Comparison of ENCODE assay signal across 28 cellular contexts in the genomic region with DNA sequence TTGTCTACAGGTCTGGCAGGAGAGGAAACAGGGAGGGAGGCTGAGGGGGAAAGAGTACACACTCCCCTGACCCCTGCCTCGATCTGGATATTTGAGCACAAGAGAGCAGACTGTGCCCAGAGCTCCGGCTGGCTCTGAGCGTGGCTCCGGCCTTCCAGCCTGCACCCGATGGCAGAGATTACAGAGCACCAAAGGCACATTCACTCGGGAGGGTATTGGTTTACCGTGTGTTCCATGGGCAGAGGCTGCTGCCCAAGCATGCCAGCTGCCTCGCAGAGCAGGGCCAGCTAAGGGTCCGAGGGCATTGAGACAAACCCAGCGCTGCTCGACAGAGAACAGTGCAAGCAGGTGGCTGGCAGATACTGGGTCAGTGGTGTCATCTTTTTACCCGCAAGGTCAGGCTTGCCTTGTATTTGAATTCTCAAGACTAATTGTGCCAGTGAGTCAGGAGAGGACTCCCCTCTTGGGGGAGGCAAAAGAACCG.
A peak's percentile ranks its signal among the peaks of the same experiment; 100 is the strongest.
DNase-seq lines count a peak whose midpoint lies in the region; ATAC-seq, FAIRE-seq and TF ChIP-seq lines count a peak whose summit lies in the region.
"Had no signal": no experiment of that assay in that cellular context is flagged by ENCODE, and none has a peak within 500 bp of the region (broad histone marks: within the 10 kb centered on the region; RNA-seq: fewer than 3 reads in every experiment).

No MANE protein-coding gene starts in this region.

- TF ChIP-seq CTCF in astrocyte (IDR thresholded peaks at IDR 0.05; ENCODE audit: insufficient read depth, low read depth, low read length) (no peak), psoas muscle (IDR thresholded peaks at IDR 0.05) (no peak), upper lobe of left lung (IDR thresholded peaks at IDR 0.05) (no peak)

- peaks cover 13% of the 10 kb centered on the region for H3K4me1 Mint-ChIP-seq in astrocyte (ENCODE audit: low read depth, unreplicated experiment)
- H3K4me1 Mint-ChIP-seq: activated naive CD4-positive, alpha-beta T cell treated with anti-CD3 and anti-CD28 coated beads, Interleukin-2, amount 50 U/mL, for 24 hours had no signal

- H4K20me1 ChIP-seq in astrocyte (ENCODE audit: insufficient read depth, low read length), result peaks cover 99% of the 10 kb centered on the region

- no peak for DNase-seq in astrocyte (ENCODE audit: low read depth)
- no peak for DNase-seq in left ventricle myocardium superior
- peak in 1 of 2 donors; percentile 86 for DNase-seq in psoas muscle
- DNase-seq in upper lobe of left lung, result no peak
- no peak for DNase-seq in putamen (ENCODE audit: low spot score)
- DNase-seq: activated CD4-positive, CD25-positive, alpha-beta regulatory T cell; anterior cingulate cortex; Calu3; dermis blood vessel endothelial cell; DND-41; HCEC 1CT; KBM-7; lower lobe of right lung; mucosa of descending colon; NCI-H2029 treated with DMSO at 0.1 percent for 48 hours; NCI-H2227 treated with DMSO at 0.1 percent for 48 hours; T-helper 1 cell; upper lobe of right lung had no signal

- peaks cover 3% of the 10 kb centered on the region for H3K79me2 ChIP-seq in astrocyte (ENCODE audit: insufficient read depth, low read length)

- no peaks in the 10 kb centered on the region for H3K27me3 Mint-ChIP-seq in astrocyte (ENCODE audit: low read depth, unreplicated experiment)
- H3K27me3 Mint-ChIP-seq: activated naive CD4-positive, alpha-beta T cell treated with anti-CD3 and anti-CD28 coated beads, Interleukin-2, amount 50 U/mL, for 24 hours; stimulated activated naive CD8-positive, alpha-beta T cell treated with anti-CD3 and anti-CD28 coated beads, Interleukin-15, Interleukin-2, amounts not matched to agents 100 ng/mL and 50 ng/mL, for 24 hours had no signal

- H3K9me3 ChIP-seq in astrocyte (ENCODE audit: insufficient read depth, low read depth, low read length), result no peaks in the 10 kb centered on the region
- no peaks in the 10 kb centered on the region for H3K9me3 ChIP-seq in psoas muscle
- no peaks in the 10 kb centered on the region for H3K9me3 ChIP-seq in upper lobe of left lung
- H3K9me3 ChIP-seq: lower lobe of right lung, mucosa of descending colon, upper lobe of right lung had no signal

- H3K27ac ChIP-seq in astrocyte (ENCODE audit: low read depth, low read length) (no peak overlapping the region), psoas muscle (peak overlapping the region; percentile 75), upper lobe of left lung (peak overlapping the region; percentile 8 to 50 (median 34))
- H3K27ac ChIP-seq: lower lobe of right lung, SJSA1, upper lobe of right lung had no signal

- no peak for FAIRE-seq in astrocyte (lab: Jason Lieb, UNC)
- FAIRE-seq: endometrium, HTR-8/SVneo, islet of Langerhans had no signal

- TF ChIP-seq EP300 in upper lobe of left lung (IDR thresholded peaks at IDR 0.05), result no peak

- WGBS in psoas muscle, 3 donors, result 26 to 38% (median 37%) methylated on average over 13 of the region's 13 CpGs
- 85 to 89% methylated on average over 9 to 13 of the region's 13 CpGs for WGBS in upper lobe of left lung, 2 donors

- H2AFZ ChIP-seq in astrocyte (ENCODE audit: low read depth, low read length), result no peak overlapping the region

- H3K9ac ChIP-seq in astrocyte (ENCODE audit: low read length), result no peak overlapping the region

- H3K9me3 Mint-ChIP-seq in astrocyte (ENCODE audit: unreplicated experiment), result peaks cover 2% of the 10 kb centered on the region
- H3K9me3 Mint-ChIP-seq: activated naive CD4-positive, alpha-beta T cell treated with anti-CD3 and anti-CD28 coated beads, Interleukin-2, amount 50 U/mL, for 24 hours; activated T-helper 1 cell treated with anti-CD3 and anti-CD28 coated beads, Interleukin-12 subunit alpha, Interleukin-12 subunit beta, Interleukin-2, Interleukin-4 antibody, amounts not matched to agents 30 ng/mL and 10 ng/mL and 1 ng/mL, durations not matched to agents 14 hours and 24 hours and 36 hours; stimulated activated naive CD8-positive, alpha-beta T cell treated with anti-CD3 and anti-CD28 coated beads, Interleukin-15, Interleukin-2, amounts not matched to agents 100 ng/mL and 50 ng/mL, for 24 hours had no signal

- no peak for TF ChIP-seq POLR2A in upper lobe of left lung (IDR thresholded peaks at IDR 0.05)

- H3K36me3 Mint-ChIP-seq in astrocyte (ENCODE audit: low read depth, unreplicated experiment), result peaks cover 58% of the 10 kb centered on the region
- H3K36me3 Mint-ChIP-seq: activated naive CD4-positive, alpha-beta T cell treated with anti-CD3 and anti-CD28 coated beads, Interleukin-2, amount 50 U/mL, for 24 hours had no signal

- peak; percentile 25 for ATAC-seq in left ventricle myocardium superior
- ATAC-seq in psoas muscle, result peak; percentile 79 to 86 (median 81)
- ATAC-seq in upper lobe of left lung (ENCODE audit: low FRiP score in 2 of 2), result no peak
- no peak for ATAC-seq in GM18520 (IDR thresholded peaks at IDR 0.05; ENCODE audit: unreplicated experiment)
- ATAC-seq in HG03520 (IDR thresholded peaks at IDR 0.05; ENCODE audit: unreplicated experiment), result no peak
- ATAC-seq: mucosa of descending colon, upper lobe of right lung had no signal

- H3K4me3 ChIP-seq in astrocyte (ENCODE audit: insufficient read depth, low read depth, low read length) (no peak overlapping the region), psoas muscle (no peak overlapping the region), upper lobe of left lung (no peak overlapping the region)
- H3K4me3 ChIP-seq: lower lobe of right lung, mucosa of descending colon, SJSA1, upper lobe of right lung had no signal

- H3K36me3 ChIP-seq in astrocyte (ENCODE audit: insufficient read depth, low read length) (peaks cover 44% of the 10 kb centered on the region), psoas muscle (ENCODE audit: insufficient read depth in 1 of 2, low read depth in 1 of 2) (peaks cover 2 to 84% of the 10 kb centered on the region in 2 donors), upper lobe of left lung (peaks cover 49 to 99% (median 85%) of the 10 kb centered on the region in 4 donors)
- H3K36me3 ChIP-seq: SJSA1 had no signal

- H3K4me3 Mint-ChIP-seq in astrocyte (ENCODE audit: unreplicated experiment), result peak overlapping the region; percentile 52
- H3K4me3 Mint-ChIP-seq: activated naive CD4-positive, alpha-beta T cell treated with anti-CD3 and anti-CD28 coated beads, Interleukin-2, amount 50 U/mL, for 24 hours; activated T-helper 1 cell treated with anti-CD3 and anti-CD28 coated beads, Interleukin-12 subunit alpha, Interleukin-12 subunit beta, Interleukin-2, Interleukin-4 antibody, amounts not matched to agents 30 ng/mL and 10 ng/mL and 1 ng/mL, durations not matched to agents 14 hours and 24 hours and 36 hours; CD14-positive monocyte; stimulated activated naive CD8-positive, alpha-beta T cell treated with anti-CD3 and anti-CD28 coated beads, Interleukin-15, Interleukin-2, amounts not matched to agents 100 ng/mL and 50 ng/mL, for 24 hours had no signal

- H3K4me1 ChIP-seq in astrocyte (ENCODE audit: insufficient read depth, low read length) (peaks cover 8% of the 10 kb centered on the region), psoas muscle (peaks cover 63% of the 10 kb centered on the region), upper lobe of left lung (peaks cover 0 to under 1% (median 0%) of the 10 kb centered on the region in 4 donors)
- H3K4me1 ChIP-seq: SJSA1, upper lobe of right lung had no signal

- H3K4me2 ChIP-seq in astrocyte (ENCODE audit: low read length), result no peak overlapping the region

- peak overlapping the region; percentile 78 for H3K27ac Mint-ChIP-seq in astrocyte (ENCODE audit: unreplicated experiment)
- H3K27ac Mint-ChIP-seq: activated naive CD4-positive, alpha-beta T cell treated with anti-CD3 and anti-CD28 coated beads, Interleukin-2, amount 50 U/mL, for 24 hours; activated T-helper 1 cell treated with anti-CD3 and anti-CD28 coated beads, Interleukin-12 subunit alpha, Interleukin-12 subunit beta, Interleukin-2, Interleukin-4 antibody, amounts not matched to agents 30 ng/mL and 10 ng/mL and 1 ng/mL, durations not matched to agents 14 hours and 24 hours and 36 hours; CD14-positive monocyte; stimulated activated naive CD8-positive, alpha-beta T cell treated with anti-CD3 and anti-CD28 coated beads, Interleukin-15, Interleukin-2, amounts not matched to agents 100 ng/mL and 50 ng/mL, for 24 hours had no signal

- intact Hi-C loops in left ventricle myocardium superior (cut with micrococcal nuclease) (loop anchor here (5.0 kb wide), 1 partner anchor 68 kb away; no protein-coding TSS in a partner anchor), psoas muscle (cut with DNase I) (loop anchor here (2.0 to 5.0 kb wide), 3 partner anchors 16 to 78 kb away; no protein-coding TSS in a partner anchor)

- H3K27me3 ChIP-seq in astrocyte (ENCODE audit: insufficient read depth, low read length) (no peaks in the 10 kb centered on the region), psoas muscle (ENCODE audit: insufficient read depth in 3 of 3, low read length in 2 of 3) (no peaks in the 10 kb centered on the region), upper lobe of left lung (no peaks in the 10 kb centered on the region)
- H3K27me3 ChIP-seq: SJSA1, upper lobe of right lung had no signal

Comparison
In these comparisons a context has a peak if more than half of its experiments do, and no peak if none do; other contexts are left out.
1. ATAC-seq: peak in left ventricle myocardium superior (single experiment) and psoas muscle (4 of 4); none in upper lobe of left lung (0 of 2), GM18520 (single experiment) and HG03520 (single experiment).